ENCODE assay signal across 33 cellular contexts in genomic region chr10:126683466-126683865, GRCh38. TPM values are rescaled to one million over a fixed set of nuclear protein-coding genes. Genes with fewer than 3 reads are reported as not detected.
"Had no signal": no experiment of that assay in that cellular context is flagged by ENCODE, and none has a peak within 500 bp of the region (broad histone marks: within the 10 kb centered on the region; RNA-seq: fewer than 3 reads in every experiment).

No MANE protein-coding gene starts in this region.

- ATAC-seq: activated CD4-positive, alpha-beta T cell treated with anti-CD3 and anti-CD28 coated beads for 36 hours; activated CD4-positive, CD25-positive, alpha-beta regulatory T cell treated with anti-CD3 and anti-CD28 coated beads, Interleukin-2, amount 50 U/mL, for 24 hours; activated CD8-positive, alpha-beta memory T cell treated with anti-CD3 and anti-CD28 coated beads, Interleukin-2, amount 10 ng/mL, durations not matched to agents 7 days and 5 days; activated CD8-positive, alpha-beta T cell treated with anti-CD3 and anti-CD28 coated beads, Interleukin-2, amount 10 ng/mL, durations not matched to agents 7 days and 5 days; activated naive CD8-positive, alpha-beta T cell treated with anti-CD3 and anti-CD28 coated beads, Interleukin-2, amount 50 U/mL, for 24 hours; WTC11 had no signal

- H3K27ac ChIP-seq: ascending aorta, cardiac muscle cell, VCaP had no signal

- H3K36me3 ChIP-seq: ascending aorta, cardiac muscle cell had no signal

- H3K9me3 ChIP-seq: ascending aorta had no signal

- H3K4me3 ChIP-seq: ascending aorta, cardiac muscle cell had no signal

- H3K27me3 ChIP-seq: ascending aorta, cardiac muscle cell had no signal

- DNase-seq: activated CD4-positive, alpha-beta memory T cell treated with anti-CD3 and anti-CD28 coated beads, Interleukin-2, amount 10 ng/mL, durations not matched to agents 7 days and 5 days; activated CD4-positive, alpha-beta T cell treated with anti-CD3 and anti-CD28 coated beads for 1 hour; activated CD4-positive, alpha-beta T cell treated with anti-CD3 and anti-CD28 coated beads for 36 hours; activated CD4-positive, alpha-beta T cell treated with anti-CD3 and anti-CD28 coated beads for 48 hours; activated CD4-positive, alpha-beta T cell treated with anti-CD3 and anti-CD28 coated beads, Interleukin-2, amount 10 ng/mL, durations not matched to agents 7 days and 5 days; activated CD4-positive, alpha-beta T cell treated with anti-CD3 and anti-CD28 coated beads, Interleukin-2, amount 50 U/mL, for 48 hours; activated CD4-positive, CD25-positive, alpha-beta regulatory T cell; activated CD8-positive, alpha-beta memory T cell treated with anti-CD3 and anti-CD28 coated beads for 24 hours; activated CD8-positive, alpha-beta memory T cell treated with anti-CD3 and anti-CD28 coated beads, Interleukin-2, amount 10 ng/mL, durations not matched to agents 7 days and 5 days; activated CD8-positive, alpha-beta memory T cell treated with anti-CD3 and anti-CD28 coated beads, Interleukin-2, amount 50 U/mL, for 48 hours; activated CD8-positive, alpha-beta T cell treated with anti-CD3 and anti-CD28 coated beads, Interleukin-2, amount 10 ng/mL, durations not matched to agents 7 days and 5 days; activated effector memory CD4-positive, alpha-beta T cell treated with Interleukin-2 at 50 U/mL for 16 hours; activated gamma-delta T cell; activated naive CD4-positive, alpha-beta T cell treated with anti-CD3 and anti-CD28 coated beads, Interleukin-2, amount 10 ng/mL, durations not matched to agents 7 days and 5 days; activated naive CD4-positive, alpha-beta T cell treated with Interleukin-2 at 50 U/mL for 16 hours; activated naive CD8-positive, alpha-beta T cell treated with anti-CD3 and anti-CD28 coated beads, Interleukin-2, amount 10 ng/mL, durations not matched to agents 7 days and 5 days; activated naive CD8-positive, alpha-beta T cell treated with anti-CD3 and anti-CD28 coated beads, Interleukin-2, amount 50 U/mL, for 24 hours; activated T-cell treated with anti-CD3 and anti-CD28 coated beads, Interleukin-2, amount 50 U/mL, for 24 hours; activated T-cell treated with anti-CD3 and anti-CD28 coated beads, Interleukin-2, amount 50 U/mL, for 48 hours; amygdala; anterior cingulate cortex; caudate nucleus; cerebellar nuclear complex; T-helper 1 cell; T-helper 2 cell; T-helper 9 cell had no signal

- H3K4me1 ChIP-seq: ascending aorta had no signal

RNA-seq across cellular contexts. Expression of gene C10orf90, which starts 13.0 kb away (rescaled TPM):
- total RNA-seq: activated CD4-positive, alpha-beta memory T cell treated with anti-CD3 and anti-CD28 coated beads, Interleukin-2, amount 10 ng/mL, durations not matched to agents 7 days and 5 days; activated CD4-positive, alpha-beta T cell treated with anti-CD3 and anti-CD28 coated beads for 36 hours; activated CD4-positive, alpha-beta T cell treated with anti-CD3 and anti-CD28 coated beads, Interleukin-2, amount 10 ng/mL, durations not matched to agents 7 days and 5 days; activated CD8-positive, alpha-beta memory T cell treated with anti-CD3 and anti-CD28 coated beads, Interleukin-2, amount 10 ng/mL, durations not matched to agents 7 days and 5 days; activated CD8-positive, alpha-beta T cell treated with anti-CD3 and anti-CD28 coated beads, Interleukin-2, amount 10 ng/mL, durations not matched to agents 7 days and 5 days; activated naive CD8-positive, alpha-beta T cell treated with anti-CD3 and anti-CD28 coated beads, Interleukin-2, amount 10 ng/mL, durations not matched to agents 7 days and 5 days; activated T-helper 2 cell treated with anti-CD3 and anti-CD28 coated beads, Interferon-gamma antibody, Interleukin-2, Interleukin-4, amounts not matched to agents 10 μg/mL and 5 μg/mL and 100 μg/mL, durations not matched to agents 14 hours and 24 hours and 36 hours; ascending aorta; bronchial epithelial cell; cardiac muscle cell had no signal
- polyA plus RNA-seq: cardiac muscle cell had no signal
